1 cellular context compared by ENCODE assay signal in the genomic region with DNA sequence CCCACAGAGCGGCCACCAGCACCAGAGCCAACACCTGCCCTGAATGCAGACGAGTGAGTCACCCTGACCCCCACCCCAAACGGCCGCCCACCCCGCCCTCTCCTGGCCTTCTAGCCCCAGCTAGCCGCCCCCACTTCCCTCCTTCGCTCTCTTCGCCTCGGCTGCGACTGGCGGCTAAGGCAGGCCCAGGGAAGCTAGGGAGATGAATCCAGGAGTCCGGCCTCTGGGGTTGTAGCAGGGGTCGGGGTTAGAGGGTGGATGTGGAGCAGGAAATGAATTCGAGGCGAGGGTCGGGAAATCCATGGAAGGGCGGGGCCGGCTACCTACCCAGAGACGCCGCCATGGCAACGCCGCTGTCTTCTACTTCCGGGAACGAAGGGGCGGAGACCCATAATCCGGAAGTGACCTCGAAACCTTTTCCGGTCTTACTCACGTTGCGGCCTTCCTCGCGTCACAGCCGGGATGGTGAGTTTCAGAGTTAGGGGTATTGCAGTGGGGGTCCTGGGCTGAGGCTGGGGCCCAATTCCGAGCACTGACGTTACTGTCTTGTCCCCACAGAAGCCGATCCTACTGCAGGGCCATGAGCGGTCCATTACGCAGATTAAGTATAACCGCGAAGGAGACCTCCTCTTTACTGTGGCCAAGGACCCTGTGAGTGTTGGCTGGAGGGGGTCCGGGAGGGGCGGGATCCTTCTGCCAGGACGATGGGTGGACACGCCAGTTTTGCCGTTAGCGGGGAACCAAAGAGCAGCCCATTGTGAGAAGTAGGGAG.
TF ChIP-seq lines count a peak whose summit lies in the region.

Gene EIF3I (plus strand): TSS at position 428 of the 772 bp plus-strand sequence. CDS start 35 bp downstream, at position 463.
Gene TMEM234 (minus strand): TSS at position 374 of the 772 bp plus-strand sequence. CDS start 31 bp downstream, at position 343.

TF ChIP-seq in endothelial cell of umbilical vein, 7 proteins besides CTCF, POLR2A, EP300 and RAD21 (continued from another document):
- TF ChIP-seq MAX (IDR thresholded peaks at IDR 0.05; ENCODE audit: insufficient read depth, insufficient read length) (peak; percentile 56), EZH2 (IDR thresholded peaks at IDR 0.05; ENCODE audit: borderline replicate concordance, low read depth, low read length, severe bottlenecking) (no peak), FOS (IDR thresholded peaks at IDR 0.05; ENCODE audit: borderline replicate concordance, insufficient read depth, low read length) (peak; percentile 51), JUN (IDR thresholded peaks at IDR 0.05; ENCODE audit: borderline replicate concordance, insufficient read depth, insufficient read length, low read depth) (peak; percentile 32)
